Comparison of ENCODE assay signal across 17 cellular contexts in the genomic region with DNA sequence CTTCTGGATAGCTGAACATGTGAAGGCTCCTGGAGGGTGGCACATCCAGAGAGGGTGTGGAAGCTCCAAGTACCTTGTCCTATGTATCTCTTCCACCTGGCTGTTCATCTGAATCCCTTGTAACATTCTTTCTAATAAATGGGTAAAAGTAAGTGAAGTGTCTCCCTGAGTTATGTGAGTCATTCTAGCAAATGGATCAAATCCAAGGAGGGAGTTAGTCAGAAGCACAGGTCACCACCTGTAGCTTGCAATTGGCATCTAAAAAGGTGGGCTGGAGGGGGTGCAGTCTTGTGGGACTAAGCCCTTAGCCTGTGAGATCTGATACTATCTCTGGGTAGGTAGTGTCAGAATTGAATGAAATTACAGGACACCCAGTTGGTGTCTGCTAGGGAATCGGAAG.
A peak's percentile ranks its signal among the peaks of the same experiment; 100 is the strongest.
DNase-seq lines count a peak whose midpoint lies in the region; TF ChIP-seq lines count a peak whose summit lies in the region.
"Had no signal": no experiment of that assay in that cellular context is flagged by ENCODE, and none has a peak within 500 bp of the region (broad histone marks: within the 10 kb centered on the region; RNA-seq: fewer than 3 reads in every experiment).

No MANE protein-coding gene starts in this region.

- H3K4me3 ChIP-seq in foreskin fibroblast (ENCODE audit: low read depth in 1 of 2, low read length in 2 of 2) (no peak overlapping the region), uterus (no peak overlapping the region)
- H3K4me3 ChIP-seq: hepatocyte, right lobe of liver, tibial artery had no signal

- no peaks in the 10 kb centered on the region for H3K36me3 ChIP-seq in uterus
- H3K36me3 ChIP-seq: right lobe of liver, tibial artery had no signal

- peaks cover 0 to 9% of the 10 kb centered on the region in 2 donors for H3K4me1 ChIP-seq in uterus

- no peaks in the 10 kb centered on the region for H3K27me3 ChIP-seq in uterus
- H3K27me3 ChIP-seq: hepatocyte, right lobe of liver, tibial artery had no signal

- intact Hi-C loops in uterus (cut with DNase I; ENCODE audit: low total_unique reads): no loop called here

- TF ChIP-seq POLR2A in uterus (IDR thresholded peaks at IDR 0.05): no peak

- no peaks in the 10 kb centered on the region for H3K9me3 ChIP-seq in uterus
- H3K9me3 ChIP-seq: right lobe of liver, tibial artery had no signal

- peak overlapping the region; percentile 17 to 50 for H3K27ac ChIP-seq in uterus
- H3K27ac ChIP-seq: hepatocyte, tibial artery had no signal

- DNase-seq in HT-29 (ENCODE audit: low spot score) (peak; percentile 48), amniotic epithelial cell (ENCODE audit: low read depth) (peak; percentile 32), foreskin fibroblast (peak; percentile 56 to 74), uterus (no peak), NCI-H146 (lab: John Stamatoyannopoulos, UW) (no peak), GM20000 (ENCODE audit: low spot score) (no peak)
- no peak for DNase-seq in activated CD4-positive, alpha-beta T cell treated with anti-CD3 and anti-CD28 coated beads, Interleukin-2, amount 50 U/mL, for 4 hours
- DNase-seq: activated CD8-positive, alpha-beta memory T cell treated with anti-CD3 and anti-CD28 coated beads, Interleukin-2, amount 50 U/mL, for 48 hours; activated naive CD4-positive, alpha-beta T cell treated with anti-CD3 and anti-CD28 coated beads, Interleukin-2, amount 10 ng/mL, durations not matched to agents 7 days and 5 days; CD4-positive, alpha-beta T cell; left ventricle myocardium superior; naive thymus-derived CD8-positive, alpha-beta T cell; OCI-M1; right lobe of liver; stimulated activated CD4-positive, alpha-beta T cell treated with anti-CD3 and anti-CD28 coated beads, Interleukin-4, amount 100 ng/mL, for 1 hour; tibial artery had no signal

- no peak for TF ChIP-seq CTCF in foreskin fibroblast (IDR thresholded peaks at IDR 0.05; ENCODE audit: low read depth, low read length)
- no peak for TF ChIP-seq CTCF in uterus (IDR thresholded peaks at IDR 0.05)
- no peak for TF ChIP-seq CTCF in GM20000 (IDR thresholded peaks at IDR 0.05; ENCODE audit: extremely low read depth, missing control alignments)

Comparison
In these comparisons a context has a peak if more than half of its experiments do, and no peak if none do; other contexts are left out.
1. DNase-seq: peak in HT-29 (single experiment), amniotic epithelial cell (single experiment) and foreskin fibroblast (2 of 2); none in uterus (0 of 2), NCI-H146 (single experiment), GM20000 (single experiment) and activated CD4-positive, alpha-beta T cell treated with anti-CD3 and anti-CD28 coated beads, Interleukin-2, amount 50 U/mL, for 4 hours (0 of 2).